Comparison of ENCODE assay signal across 25 cellular contexts in genomic region chr2:15832310-15832709, GRCh38.
DNase-seq lines count a peak whose midpoint lies in the region; ATAC-seq and TF ChIP-seq lines count a peak whose summit lies in the region.
"Had no signal": no experiment of that assay in that cellular context is flagged by ENCODE, and none has a peak within 500 bp of the region (broad histone marks: within the 10 kb centered on the region; RNA-seq: fewer than 3 reads in every experiment).

No MANE protein-coding gene starts in this region.

- H3K27me3 ChIP-seq in GM23338 (ENCODE audit: insufficient read depth) (no peaks in the 10 kb centered on the region), spleen (replicated peaks in 1 of 7) (no peaks in the 10 kb centered on the region)
- H3K27me3 ChIP-seq: BE2C, BLaER1 had no signal

- no peaks in the 10 kb centered on the region for H3K36me3 ChIP-seq in GM23338 (ENCODE audit: insufficient read depth)
- H3K36me3 ChIP-seq in spleen = no peaks in the 10 kb centered on the region
- H3K36me3 ChIP-seq: BE2C, BLaER1 had no signal

- no peaks in the 10 kb centered on the region for H3K79me2 ChIP-seq in GM23338 (replicated peaks; ENCODE audit: insufficient read depth)

- no peak for TF ChIP-seq POLR2A in spleen (IDR thresholded peaks at IDR 0.05)

- no peaks in the 10 kb centered on the region for H3K36me3 Mint-ChIP-seq in GM23338 (ENCODE audit: low read depth)
- H3K36me3 Mint-ChIP-seq in neural crest cell (ENCODE audit: low read depth) = no peaks in the 10 kb centered on the region
- H3K36me3 Mint-ChIP-seq: CD14-positive monocyte; CD4-positive, alpha-beta memory T cell; CD4-positive, CD25-positive, alpha-beta regulatory T cell; CD8-positive, alpha-beta memory T cell had no signal

- H3K27ac ChIP-seq in GM23338 (ENCODE audit: low read depth) = no peak overlapping the region
- H3K27ac ChIP-seq in spleen = no peak overlapping the region
- H3K27ac ChIP-seq: BLaER1 had no signal

- no peaks in the 10 kb centered on the region; the same call in 1 of the 2 replicates for H3K9me2 ChIP-seq in GM23338 (ENCODE audit: insufficient read depth)

- no peak overlapping the region for H3K4me2 ChIP-seq in GM23338
- H3K4me2 ChIP-seq: BLaER1 had no signal

- H3K4me3 Mint-ChIP-seq in GM23338 (no peak overlapping the region), neural crest cell (no peak overlapping the region)
- H3K4me3 Mint-ChIP-seq: CD14-positive monocyte; CD4-positive, alpha-beta memory T cell; CD4-positive, CD25-positive, alpha-beta regulatory T cell; CD8-positive, alpha-beta memory T cell had no signal

- H3K4me1 ChIP-seq in GM23338 (ENCODE audit: insufficient read depth) (no peaks in the 10 kb centered on the region), spleen (no peaks in the 10 kb centered on the region)
- H3K4me1 ChIP-seq: BE2C, BLaER1 had no signal

- peaks cover 3% of the 10 kb centered on the region; the same call in 1 of the 3 replicates for H3K9me3 Mint-ChIP-seq in GM23338
- H3K9me3 Mint-ChIP-seq in neural crest cell = peaks cover 3% of the 10 kb centered on the region
- H3K9me3 Mint-ChIP-seq: CD4-positive, alpha-beta memory T cell; CD4-positive, CD25-positive, alpha-beta regulatory T cell had no signal

- DNase-seq in GM23338 (ENCODE audit: low spot score) (no peak), SK-N-DZ (ENCODE audit: low spot score) (peak; percentile 94), neural crest cell (ENCODE audit: low read depth, low spot score) (no peak), spleen (peak; percentile 2), SIG-M5 treated with dmso at 0.1 percent for 504 hours (lab: John Stamatoyannopoulos, UW; ENCODE audit: unreplicated experiment) (no peak), NCI-H1694 treated with DMSO at 0.1 percent for 48 hours (lab: John Stamatoyannopoulos, UW) (no peak)
- DNase-seq: 8988T; ACHN; BE2C; C1 segment of cervical spinal cord; CD4-positive, alpha-beta memory T cell; CD4-positive, CD25-positive, alpha-beta regulatory T cell; CD8-positive, alpha-beta memory T cell; COR-L47; DMS 273 treated with DMSO at 0.1 percent for 48 hours; DMS153; DMS53; DMS79; DND-41; EL; GDM1 had no signal

- H3K4me3 ChIP-seq in GM23338 = no peak overlapping the region
- H3K4me3 ChIP-seq in spleen = no peak overlapping the region
- H3K4me3 ChIP-seq: BLaER1, GM12878 had no signal

- no peak for TF ChIP-seq CTCF in GM23338 (conservative IDR thresholded peaks at IDR 0.05; ENCODE audit: low read depth in 2 of 2)
- no peak for TF ChIP-seq CTCF in neural crest cell (conservative IDR thresholded peaks at IDR 0.05)
- TF ChIP-seq CTCF in spleen (IDR thresholded peaks at IDR 0.05 in 8 of 11, conservative IDR thresholded peaks at IDR 0.05 in 3 of 11) = no peak

- no peak for ATAC-seq in GM23338
- ATAC-seq in HG03097 (IDR thresholded peaks at IDR 0.05; ENCODE audit: low FRiP score, unreplicated experiment) = no peak
- ATAC-seq: GM12878 had no signal

- H3K27me3 Mint-ChIP-seq in GM23338 (ENCODE audit: insufficient read depth, low read depth, poor library complexity) = peaks cover 7% of the 10 kb centered on the region
- no peaks in the 10 kb centered on the region for H3K27me3 Mint-ChIP-seq in neural crest cell (ENCODE audit: low read depth)
- H3K27me3 Mint-ChIP-seq: CD4-positive, alpha-beta memory T cell; CD4-positive, CD25-positive, alpha-beta regulatory T cell had no signal

- H2AFZ ChIP-seq in GM23338 = peak overlapping the region; percentile 32; the same call in 1 of the 2 replicates

- no peaks in the 10 kb centered on the region for H3F3A ChIP-seq in GM23338 (replicated peaks; ENCODE audit: low read depth)

- H3K9me3 ChIP-seq in spleen = no peaks in the 10 kb centered on the region
- H3K9me3 ChIP-seq: BE2C, BLaER1 had no signal

- WGBS in spleen, 5 donors = 87 to 95% (median 92%) methylated on average over 6 of the region's 6 CpGs

- no peaks in the 10 kb centered on the region for H4K20me1 ChIP-seq in GM23338 (replicated peaks; ENCODE audit: insufficient read depth)
- H4K20me1 ChIP-seq: BLaER1 had no signal

- H3K4me1 Mint-ChIP-seq in GM23338 (no peaks in the 10 kb centered on the region; the same call in 2 of the 3 replicates), neural crest cell (peaks cover 17% of the 10 kb centered on the region)
- H3K4me1 Mint-ChIP-seq: CD14-positive monocyte; CD4-positive, alpha-beta memory T cell; CD4-positive, CD25-positive, alpha-beta regulatory T cell; CD8-positive, alpha-beta memory T cell had no signal

- H3K27ac Mint-ChIP-seq in GM23338 (no peak overlapping the region), neural crest cell (ENCODE audit: unreplicated experiment) (peak overlapping the region; percentile 0)
- H3K27ac Mint-ChIP-seq: CD14-positive monocyte; CD4-positive, alpha-beta memory T cell; CD4-positive, CD25-positive, alpha-beta regulatory T cell; CD8-positive, alpha-beta memory T cell had no signal

- intact Hi-C loops in spleen (cut with DNase I; ENCODE audit: low total_unique reads) = no loop called here

TF ChIP-seq in GM23338, 12 proteins besides CTCF, POLR2A, EP300 and RAD21 (continues in another document):
- TF ChIP-seq STAT1 (IDR thresholded peaks at IDR 0.05; ENCODE audit: unreplicated experiment) (no peak), ZNF331 (CRISPR knock-in tag; IDR thresholded peaks at IDR 0.05; ENCODE audit: low read depth) (no peak), POLR2AphosphoS5 (IDR thresholded peaks at IDR 0.05; ENCODE audit: low read depth) (no peak), JUNB (IDR thresholded peaks at IDR 0.05; ENCODE audit: unreplicated experiment) (no peak), CREB1 (CRISPR knock-in tag; IDR thresholded peaks at IDR 0.05; ENCODE audit: low read depth) (no peak), ZNF462 (CRISPR knock-in tag; IDR thresholded peaks at IDR 0.05) (no peak), ZNF114 (CRISPR knock-in tag; IDR thresholded peaks at IDR 0.05) (no peak), EZH2phosphoT487 (IDR thresholded peaks at IDR 0.05; ENCODE audit: unreplicated experiment) (no peak), NANOG (IDR thresholded peaks at IDR 0.05; ENCODE audit: borderline replicate concordance) (no peak)

Comparison
In these comparisons a context has a peak if more than half of its experiments do, and no peak if none do; other contexts are left out.
1. DNase-seq: peak in SK-N-DZ (single experiment) and spleen (single experiment); none in GM23338 (single experiment), neural crest cell (single experiment), SIG-M5 treated with dmso at 0.1 percent for 504 hours (single experiment) and NCI-H1694 treated with DMSO at 0.1 percent for 48 hours (single experiment).